In genomic region chr14:73712540-73713141, GRCh38 we compare ENCODE assay signal across 2 cellular contexts.
A peak's percentile ranks its signal among the peaks of the same experiment; 100 is the strongest.
TF ChIP-seq lines count a peak whose summit lies in the region.

No MANE protein-coding gene starts in this region.

TF ChIP-seq in HCT116, 20 proteins besides CTCF, POLR2A, EP300 and RAD21 (continued from another document):
- TF ChIP-seq MAX (IDR thresholded peaks at IDR 0.05) (no peak), SIN3A (IDR thresholded peaks at IDR 0.05; ENCODE audit: low read depth) (no peak), SRF (IDR thresholded peaks at IDR 0.05; ENCODE audit: low read depth) (no peak), EZH2phosphoT487 (IDR thresholded peaks at IDR 0.05; ENCODE audit: borderline replicate concordance) (no peak), ZNF274 (IDR thresholded peaks at IDR 0.05; ENCODE audit: low read depth, low read length) (no peak), EGR1 (IDR thresholded peaks at IDR 0.05; ENCODE audit: low read depth) (no peak)

TF ChIP-seq in K562, 482 proteins besides CTCF, POLR2A, EP300 and RAD21:
- TF ChIP-seq MGA (IDR thresholded peaks at IDR 0.05) (0 out of 2 replicates have a peak, but pooled peaks have one; percentile 17), RBFOX2 (IDR thresholded peaks at IDR 0.05; ENCODE audit: low read depth, low read length) (peak; percentile 41; the same call in 1 of the 2 replicates), RCOR1 (IDR thresholded peaks at IDR 0.05; ENCODE audit: borderline replicate concordance in 1 of 2, low read depth in 2 of 2, low read length in 2 of 2) (peak in 1 of 2 experiments; percentile 7; a peak in 1 of 4 replicates), CTBP1 (IDR thresholded peaks at IDR 0.05; ENCODE audit: borderline replicate concordance) (0 out of 2 replicates have a peak, but pooled peaks have one; percentile 11), MAX (CRISPR knock-in tag; IDR thresholded peaks at IDR 0.05) (peak; percentile 14; the same call in 1 of the 2 replicates), SIX5 (IDR thresholded peaks at IDR 0.05; ENCODE audit: borderline replicate concordance in 1 of 2, insufficient read depth in 1 of 2, low read depth in 1 of 2, low read length in 2 of 2) (no peak), POLR2G (IDR thresholded peaks at IDR 0.05; ENCODE audit: low read depth, low read length) (peak; percentile 39; the same call in 1 of the 2 replicates), SLC30A9 (CRISPR knock-in tag; IDR thresholded peaks at IDR 0.05) (no peak)
